ENCODE assay signal across 22 cellular contexts in genomic region chr1:202628646-202629215, GRCh38.
DNase-seq lines count a peak whose midpoint lies in the region; ATAC-seq and TF ChIP-seq lines count a peak whose summit lies in the region.
"Had no signal": no experiment of that assay in that cellular context is flagged by ENCODE, and none has a peak within 500 bp of the region (broad histone marks: within the 10 kb centered on the region; RNA-seq: fewer than 3 reads in every experiment).

No MANE protein-coding gene starts in this region.

- H3K36me3 ChIP-seq in spleen = no peaks in the 10 kb centered on the region
- H3K36me3 ChIP-seq: cardiac muscle cell had no signal

- TF ChIP-seq POLR2A in spleen (IDR thresholded peaks at IDR 0.05) = no peak

- H3K4me3 ChIP-seq in spleen = no peak overlapping the region
- H3K4me3 ChIP-seq: cardiac muscle cell, GM23338 had no signal

- peaks cover 18% of the 10 kb centered on the region for H3K27me3 Mint-ChIP-seq in activated T-cell treated with anti-CD3 and anti-CD28 coated beads, Interleukin-2, amount 50 U/mL, for 4 hours (ENCODE audit: low read depth)

- WGBS in spleen, 5 donors = 81 to 90% (median 90%) methylated on average over 7 of the region's 7 CpGs

- H3K9me3 ChIP-seq in spleen = no peaks in the 10 kb centered on the region

- peak overlapping the region in 5 of 8 donors; percentile 10 to 63 (median 48) for H3K27ac ChIP-seq in spleen
- H3K27ac ChIP-seq: cardiac muscle cell had no signal

- intact Hi-C loops in spleen (cut with DNase I; ENCODE audit: low total_unique reads) = no loop called here

- DNase-seq in activated T-cell treated with anti-CD3 and anti-CD28 coated beads, Interleukin-2, amount 50 U/mL, for 4 hours = no peak
- DNase-seq in activated T-cell treated with anti-CD3 and anti-CD28 coated beads, Interleukin-2, amount 50 U/mL, for 1 hour = no peak
- DNase-seq in cerebellum (ENCODE audit: low spot score) (peak; percentile 75), spleen (peak; percentile 76), NCI-H1105 treated with DMSO at 0.1 percent for 48 hours (lab: John Stamatoyannopoulos, UW) (no peak)
- DNase-seq: activated CD4-positive, CD25-positive, alpha-beta regulatory T cell; activated CD8-positive, alpha-beta memory T cell treated with anti-CD3 and anti-CD28 coated beads, Interleukin-2, amount 50 U/mL, for 48 hours; COR-L47; hippocampal formation; IMR-90; kidney glomerular epithelial cell; mesendoderm; NCI-H2029 treated with DMSO at 0.1 percent for 48 hours; NCI-H510A; nucleus accumbens; right cardiac atrium; Right ventricle myocardium superior had no signal

- H3K4me3 Mint-ChIP-seq in activated T-cell treated with anti-CD3 and anti-CD28 coated beads, Interleukin-2, amount 50 U/mL, for 4 hours = peak overlapping the region; percentile 29
- H3K4me3 Mint-ChIP-seq: GM23338 had no signal

- peaks cover 0 to 84% (median 4%) of the 10 kb centered on the region in 7 donors for H3K27me3 ChIP-seq in spleen (replicated peaks in 1 of 7)
- H3K27me3 ChIP-seq: cardiac muscle cell had no signal

- no peak for TF ChIP-seq CTCF in spleen (IDR thresholded peaks at IDR 0.05 in 8 of 11, conservative IDR thresholded peaks at IDR 0.05 in 3 of 11)

- no peaks in the 10 kb centered on the region for H3K9me3 Mint-ChIP-seq in activated T-cell treated with anti-CD3 and anti-CD28 coated beads, Interleukin-2, amount 50 U/mL, for 4 hours
- H3K9me3 Mint-ChIP-seq: GM23338 had no signal

- H3K36me3 Mint-ChIP-seq in activated T-cell treated with anti-CD3 and anti-CD28 coated beads, Interleukin-2, amount 50 U/mL, for 4 hours (ENCODE audit: insufficient read depth) = no peaks in the 10 kb centered on the region

- ATAC-seq in activated T-cell treated with anti-CD3 and anti-CD28 coated beads, Interleukin-2, amount 50 U/mL, for 4 hours = no peak
- ATAC-seq in HG03460 (IDR thresholded peaks at IDR 0.05; ENCODE audit: unreplicated experiment) (peak; percentile 9), HG03571 (IDR thresholded peaks at IDR 0.05; ENCODE audit: unreplicated experiment) (no peak), GM21526 (IDR thresholded peaks at IDR 0.05; ENCODE audit: low FRiP score, unreplicated experiment) (no peak)
- ATAC-seq: GM23338, right cardiac atrium had no signal

- peaks cover 41% of the 10 kb centered on the region for H3K4me1 Mint-ChIP-seq in activated T-cell treated with anti-CD3 and anti-CD28 coated beads, Interleukin-2, amount 50 U/mL, for 4 hours (ENCODE audit: low read depth)

- H3K4me1 ChIP-seq in spleen = peaks cover 16 to 67% (median 49%) of the 10 kb centered on the region in 6 donors

Comparison
In these comparisons a context has a peak if more than half of its experiments do, and no peak if none do; other contexts are left out.
1. DNase-seq: peak in cerebellum (single experiment) and spleen (single experiment); none in activated T-cell treated with anti-CD3 and anti-CD28 coated beads, Interleukin-2, amount 50 U/mL, for 4 hours (single experiment), activated T-cell treated with anti-CD3 and anti-CD28 coated beads, Interleukin-2, amount 50 U/mL, for 1 hour (single experiment) and NCI-H1105 treated with DMSO at 0.1 percent for 48 hours (single experiment).